Comparison of ENCODE assay signal across 1 cellular context in genomic region chr17:37774508-37774907, GRCh38.
A peak's percentile ranks its signal among the peaks of the same experiment; 100 is the strongest.
TF ChIP-seq lines count a peak whose summit lies in the region.

No MANE protein-coding gene starts in this region.

TF ChIP-seq in GM12878, 131 proteins besides CTCF, POLR2A, EP300 and RAD21 (continued from another document and continues in another):
- TF ChIP-seq SKIL (IDR thresholded peaks at IDR 0.05; ENCODE audit: low read depth, poor library complexity, severe bottlenecking) (peak; percentile 92), STAT3 (IDR thresholded peaks at IDR 0.05; ENCODE audit: low read depth, low read length) (no peak), POU2F2 (IDR thresholded peaks at IDR 0.05; ENCODE audit: borderline replicate concordance, low read depth, low read length) (peak; percentile 73; the same call in 2 of the 3 replicates), FOS (IDR thresholded peaks at IDR 0.05; ENCODE audit: borderline replicate concordance, extremely low read depth, insufficient read length) (no peak), NFIC (IDR thresholded peaks at IDR 0.05; ENCODE audit: low read depth, low read length) (0 out of 2 replicates have a peak, but pooled peaks have one; percentile 47), YBX1 (IDR thresholded peaks at IDR 0.05) (0 out of 2 replicates have a peak, but pooled peaks have one; percentile 44), HCFC1 (IDR thresholded peaks at IDR 0.05; ENCODE audit: low read length) (no peak), IRF5 (IDR thresholded peaks at IDR 0.05; ENCODE audit: borderline replicate concordance) (no peak; the same call in 1 of the 2 replicates), EED (IDR thresholded peaks at IDR 0.05; ENCODE audit: low read depth) (peak; percentile 95), ASH2L (IDR thresholded peaks at IDR 0.05; ENCODE audit: borderline replicate concordance, low read depth) (no peak), GABPA (IDR thresholded peaks at IDR 0.05; ENCODE audit: low read depth) (no peak), FOXM1 (IDR thresholded peaks at IDR 0.05; ENCODE audit: low read depth, low read length) (no peak), FOXK2 (IDR thresholded peaks at IDR 0.05) (no peak), YY1 (IDR thresholded peaks at IDR 0.05; ENCODE audit: low read depth, low read length) (no peak; the same call in 1 of the 2 replicates), NRF1 (conservative IDR thresholded peaks at IDR 0.05; ENCODE audit: low read depth, low read length) (no peak), JUND (IDR thresholded peaks at IDR 0.05; ENCODE audit: low read depth, low read length) (no peak), CHD4 (IDR thresholded peaks at IDR 0.05) (no peak), RELB (IDR thresholded peaks at IDR 0.05; ENCODE audit: low read depth) (peak; percentile 93), IRF4 (IDR thresholded peaks at IDR 0.05; ENCODE audit: low read depth, low read length) (no peak), IKZF1 (conservative IDR thresholded peaks at IDR 0.05) (peak; percentile 98), PAX5 (IDR thresholded peaks at IDR 0.05; ENCODE audit: borderline replicate concordance, low read depth, low read length) (peak; percentile 49; the same call in 1 of the 2 replicates), MXI1 (IDR thresholded peaks at IDR 0.05; ENCODE audit: low read depth, low read length) (no peak), ZSCAN29 (IDR thresholded peaks at IDR 0.05) (no peak), NFXL1 (IDR thresholded peaks at IDR 0.05; ENCODE audit: borderline replicate concordance) (no peak), HDAC2 (IDR thresholded peaks at IDR 0.05) (no peak), KDM1A (IDR thresholded peaks at IDR 0.05; ENCODE audit: borderline replicate concordance) (no peak), CBX3 (IDR thresholded peaks at IDR 0.05; ENCODE audit: borderline replicate concordance, low read depth) (no peak), HDGF (IDR thresholded peaks at IDR 0.05) (no peak), USF2 (IDR thresholded peaks at IDR 0.05; ENCODE audit: borderline replicate concordance, low read depth, low read length) (no peak), CHD1 (IDR thresholded peaks at IDR 0.05; ENCODE audit: low read depth, low read length) (no peak), MEF2B (IDR thresholded peaks at IDR 0.05; ENCODE audit: partially characterized antibody, poor library complexity, severe bottlenecking) (peak; percentile 91), NR2C2 (IDR thresholded peaks at IDR 0.05; ENCODE audit: borderline replicate concordance, control insufficient read depth, insufficient read length, low read depth) (no peak), RCOR1 (conservative IDR thresholded peaks at IDR 0.05; ENCODE audit: low read depth, low read length) (no peak), BHLHE40 (IDR thresholded peaks at IDR 0.05; ENCODE audit: borderline replicate concordance in 1 of 2, low read depth in 2 of 2, low read length in 1 of 2) (peak; percentile 51 to 72), HSF1 (IDR thresholded peaks at IDR 0.05; ENCODE audit: low read depth, low read length) (no peak), ZBTB33 (IDR thresholded peaks at IDR 0.05) (no peak), E2F8 (IDR thresholded peaks at IDR 0.05; ENCODE audit: low read depth, partially characterized antibody) (no peak), TBL1XR1 (IDR thresholded peaks at IDR 0.05; ENCODE audit: low read depth, low read length) (peak; percentile 67; the same call in 1 of the 2 replicates), SIN3A (IDR thresholded peaks at IDR 0.05; ENCODE audit: low read depth, low read length) (no peak), NFYA (IDR thresholded peaks at IDR 0.05; ENCODE audit: borderline replicate concordance, low read depth, low read length) (no peak), ZBTB40 (IDR thresholded peaks at IDR 0.05; ENCODE audit: borderline replicate concordance) (no peak), MEF2A (IDR thresholded peaks at IDR 0.05; ENCODE audit: insufficient read depth, low read depth, low read length) (no peak), MYB (IDR thresholded peaks at IDR 0.05; ENCODE audit: borderline replicate concordance, low read depth, low read length) (no peak), BCL3 (IDR thresholded peaks at IDR 0.05; ENCODE audit: borderline replicate concordance, insufficient read depth, low read depth, low read length, poor library complexity, severe bottlenecking) (no peak), ETV6 (conservative IDR thresholded peaks at IDR 0.05 in 1 of 2, IDR thresholded peaks at IDR 0.05 in 1 of 2; ENCODE audit: borderline replicate concordance in 1 of 2, low read depth in 1 of 2) (peak in 1 of 2 experiments; percentile 79; a peak in 2 of 4 replicates), ZNF384 (IDR thresholded peaks at IDR 0.05; ENCODE audit: borderline replicate concordance, low read depth, low read length) (no peak), MAX (IDR thresholded peaks at IDR 0.05; ENCODE audit: low read depth, low read length) (no peak), SIX5 (IDR thresholded peaks at IDR 0.05; ENCODE audit: low read depth, low read length, severe bottlenecking) (no peak)
